Comparison of ENCODE assay signal across 1 cellular context in the genomic region with DNA sequence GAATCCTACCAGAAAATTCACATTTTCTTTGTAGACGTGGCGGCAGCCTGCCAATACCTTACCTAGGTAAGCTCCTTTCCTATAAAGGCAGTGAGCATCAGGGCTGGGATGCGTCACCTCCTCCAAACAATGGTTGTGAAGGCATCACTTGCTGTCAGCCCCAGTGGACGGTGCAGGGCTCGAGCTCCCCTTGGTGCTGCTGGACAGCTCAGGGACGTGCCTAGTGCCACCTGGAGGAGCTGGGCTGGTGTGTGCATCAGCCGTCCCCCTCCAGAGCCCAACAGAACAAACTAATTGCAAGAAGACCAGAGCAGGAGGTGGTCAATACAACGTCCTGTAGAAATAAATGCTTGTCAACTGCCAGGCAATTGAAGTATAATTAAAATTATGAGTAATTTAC.
A peak's percentile ranks its signal among the peaks of the same experiment; 100 is the strongest.
TF ChIP-seq lines count a peak whose summit lies in the region.

No MANE protein-coding gene starts in this region.

TF ChIP-seq in liver, 16 proteins besides CTCF, POLR2A, EP300 and RAD21 (continued from another document):
- TF ChIP-seq, protein P1, sequence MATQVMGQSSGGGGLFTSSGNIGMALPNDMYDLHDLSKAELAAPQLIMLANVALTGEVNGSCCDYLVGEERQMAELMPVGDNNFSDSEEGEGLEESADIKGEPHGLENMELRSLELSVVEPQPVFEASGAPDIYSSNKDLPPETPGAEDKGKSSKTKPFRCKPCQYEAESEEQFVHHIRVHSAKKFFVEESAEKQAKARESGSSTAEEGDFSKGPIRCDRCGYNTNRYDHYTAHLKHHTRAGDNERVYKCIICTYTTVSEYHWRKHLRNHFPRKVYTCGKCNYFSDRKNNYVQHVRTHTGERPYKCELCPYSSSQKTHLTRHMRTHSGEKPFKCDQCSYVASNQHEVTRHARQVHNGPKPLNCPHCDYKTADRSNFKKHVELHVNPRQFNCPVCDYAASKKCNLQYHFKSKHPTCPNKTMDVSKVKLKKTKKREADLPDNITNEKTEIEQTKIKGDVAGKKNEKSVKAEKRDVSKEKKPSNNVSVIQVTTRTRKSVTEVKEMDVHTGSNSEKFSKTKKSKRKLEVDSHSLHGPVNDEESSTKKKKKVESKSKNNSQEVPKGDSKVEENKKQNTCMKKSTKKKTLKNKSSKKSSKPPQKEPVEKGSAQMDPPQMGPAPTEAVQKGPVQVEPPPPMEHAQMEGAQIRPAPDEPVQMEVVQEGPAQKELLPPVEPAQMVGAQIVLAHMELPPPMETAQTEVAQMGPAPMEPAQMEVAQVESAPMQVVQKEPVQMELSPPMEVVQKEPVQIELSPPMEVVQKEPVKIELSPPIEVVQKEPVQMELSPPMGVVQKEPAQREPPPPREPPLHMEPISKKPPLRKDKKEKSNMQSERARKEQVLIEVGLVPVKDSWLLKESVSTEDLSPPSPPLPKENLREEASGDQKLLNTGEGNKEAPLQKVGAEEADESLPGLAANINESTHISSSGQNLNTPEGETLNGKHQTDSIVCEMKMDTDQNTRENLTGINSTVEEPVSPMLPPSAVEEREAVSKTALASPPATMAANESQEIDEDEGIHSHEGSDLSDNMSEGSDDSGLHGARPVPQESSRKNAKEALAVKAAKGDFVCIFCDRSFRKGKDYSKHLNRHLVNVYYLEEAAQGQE (IDR thresholded peaks at IDR 0.05) = peak; percentile 34
